ENCODE assay signal across 24 cellular contexts in the genomic region with DNA sequence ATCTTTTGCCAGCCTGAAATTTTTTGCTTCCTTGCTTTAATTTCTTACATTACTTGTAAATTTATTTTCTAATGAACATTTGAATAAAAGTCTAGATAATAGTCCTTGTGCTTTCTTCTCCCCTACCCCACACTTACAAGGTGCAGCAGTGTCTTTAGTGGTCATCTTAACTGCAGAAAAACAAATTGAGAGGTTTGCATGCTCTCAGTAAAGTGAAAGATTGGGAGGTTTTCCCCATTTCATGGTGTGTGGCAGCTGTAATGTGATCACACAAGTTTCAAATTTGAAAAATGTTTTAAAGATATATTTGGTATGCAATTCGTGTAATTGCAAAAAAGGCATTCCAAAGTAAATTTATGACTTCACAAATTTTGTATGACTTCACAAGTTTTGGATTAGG.
"Had no signal": no experiment of that assay in that cellular context is flagged by ENCODE, and none has a peak within 500 bp of the region (broad histone marks: within the 10 kb centered on the region; RNA-seq: fewer than 3 reads in every experiment).

No MANE protein-coding gene starts in this region.

- H3K4me1 ChIP-seq: colonic mucosa, lower lobe of right lung had no signal

- H3K36me3 ChIP-seq: colonic mucosa, gastrocnemius medialis, heart right ventricle, lower lobe of right lung had no signal

- H3K27ac ChIP-seq: colonic mucosa, epithelial cell of prostate, esophagus squamous epithelium, gastrocnemius medialis, heart right ventricle, left lung, lower lobe of right lung had no signal

- H3K4me3 ChIP-seq: colonic mucosa, esophagus squamous epithelium, gastrocnemius medialis, heart right ventricle, left lung, lower lobe of right lung, mucosa of descending colon had no signal

- ATAC-seq: effector memory CD8-positive, alpha-beta T cell; esophagus mucosa; gastrocnemius medialis; heart right ventricle; left cardiac atrium; left lung; left ventricle myocardium superior; lower lobe of right lung; mucosa of descending colon had no signal

- H3K4me3 Mint-ChIP-seq: dendritic cell treated with granulocyte-macrophage colony-stimulating factor and Interleukin-4, amounts not matched to agents 40 ng/mL and 50 ng/mL, for 4 days; effector memory CD8-positive, alpha-beta T cell; endodermal cell; mesothelial cell of epicardium; naive B cell had no signal

- H3K9me3 Mint-ChIP-seq: dendritic cell treated with granulocyte-macrophage colony-stimulating factor and Interleukin-4, amounts not matched to agents 40 ng/mL and 50 ng/mL, for 4 days; effector memory CD8-positive, alpha-beta T cell; endodermal cell; mesothelial cell of epicardium; naive B cell had no signal

- DNase-seq: colonic mucosa; cortex of kidney; effector CD8-positive, alpha-beta T cell; effector memory CD8-positive, alpha-beta T cell; endodermal cell; erythroblast; esophagus squamous epithelium; foreskin melanocyte; gastrocnemius medialis; glutamatergic neuron; head of caudate nucleus; heart right ventricle; hippocampal formation; left cardiac atrium; left lung; left ventricle myocardium superior; lower lobe of right lung; mesenchymal stem cell; mucosa of descending colon; naive B cell had no signal

- H3K27me3 Mint-ChIP-seq: dendritic cell treated with granulocyte-macrophage colony-stimulating factor and Interleukin-4, amounts not matched to agents 40 ng/mL and 50 ng/mL, for 4 days; effector memory CD8-positive, alpha-beta T cell; naive B cell had no signal

- H3K27ac Mint-ChIP-seq: dendritic cell treated with granulocyte-macrophage colony-stimulating factor and Interleukin-4, amounts not matched to agents 40 ng/mL and 50 ng/mL, for 4 days; effector memory CD8-positive, alpha-beta T cell; endodermal cell; mesothelial cell of epicardium had no signal

- H3K9me3 ChIP-seq: colonic mucosa, esophagus squamous epithelium, gastrocnemius medialis, heart right ventricle, left lung, lower lobe of right lung, mucosa of descending colon had no signal

- H3K27me3 ChIP-seq: colonic mucosa, esophagus squamous epithelium, gastrocnemius medialis, heart right ventricle, left lung had no signal
